ENCODE assay signal across 1 cellular context in genomic region chr16:1320658-1321240, GRCh38.
TF ChIP-seq lines count a peak whose summit lies in the region.

No MANE protein-coding gene starts in this region.

TF ChIP-seq in IMR-90, 13 proteins besides CTCF, POLR2A, EP300 and RAD21 (continued from another document):
- TF ChIP-seq RCOR1 (IDR thresholded peaks at IDR 0.05; ENCODE audit: insufficient replicate concordance, low read length) (no peak), CEBPB (IDR thresholded peaks at IDR 0.05; ENCODE audit: low read depth, low read length) (no peak), MXI1 (IDR thresholded peaks at IDR 0.05; ENCODE audit: borderline replicate concordance, low read depth, low read length) (no peak), SMC3 (IDR thresholded peaks at IDR 0.05; ENCODE audit: low read depth, low read length) (no peak), USF2 (IDR thresholded peaks at IDR 0.05; ENCODE audit: low read depth, low read length) (no peak)
